ENCODE assay signal across 9 cellular contexts in the genomic region with DNA sequence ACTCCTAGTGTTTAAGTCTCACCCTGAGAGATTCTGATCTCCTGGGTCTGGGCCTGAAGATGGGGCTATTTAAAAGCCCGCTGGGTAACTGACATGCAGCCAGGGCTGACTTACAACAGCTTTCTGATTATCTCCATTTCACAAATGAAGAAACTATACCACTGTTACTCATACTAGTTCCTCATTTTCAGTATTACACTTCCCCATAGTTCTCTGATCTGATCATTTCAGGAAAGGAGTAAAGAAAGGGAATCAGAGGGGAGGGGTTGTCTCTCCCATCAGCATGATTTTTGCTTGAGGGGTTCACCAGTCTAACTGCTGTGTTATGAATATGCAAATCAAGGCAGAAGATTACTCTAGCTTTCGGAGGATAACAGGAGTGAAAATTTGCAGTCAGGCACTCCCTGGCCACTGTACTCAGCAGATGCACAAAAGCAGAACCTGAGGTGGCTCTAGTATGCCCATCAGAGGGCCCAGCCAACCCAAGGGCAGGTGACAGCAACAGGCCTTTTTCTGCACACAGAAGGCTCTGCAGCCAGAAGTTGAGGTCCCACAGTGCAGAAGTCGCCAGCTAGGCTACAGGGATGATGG. TPM values are rescaled to one million over a fixed set of nuclear protein-coding genes. Genes with fewer than 3 reads are reported as not detected.
DNase-seq lines count a peak whose midpoint lies in the region; ATAC-seq lines count a peak whose summit lies in the region.
"Had no signal": no experiment of that assay in that cellular context is flagged by ENCODE, and none has a peak within 500 bp of the region (broad histone marks: within the 10 kb centered on the region; RNA-seq: fewer than 3 reads in every experiment).

No MANE protein-coding gene starts in this region.

- no peak overlapping the region for H3K4me3 Mint-ChIP-seq in stimulated activated effector memory CD8-positive, alpha-beta T cell treated with anti-CD3 and anti-CD28 coated beads, Interleukin-12 subunit alpha, Interleukin-12 subunit beta, amount 100 ng/mL, for 72 hours

- no peaks in the 10 kb centered on the region for H3K36me3 Mint-ChIP-seq in activated naive CD4-positive, alpha-beta T cell treated with anti-CD3 and anti-CD28 coated beads, Interleukin-2, amount 50 U/mL, for 72 hours
- H3K36me3 Mint-ChIP-seq in stimulated activated effector memory CD8-positive, alpha-beta T cell treated with anti-CD3 and anti-CD28 coated beads, Interleukin-12 subunit alpha, Interleukin-12 subunit beta, amount 100 ng/mL, for 72 hours = no peaks in the 10 kb centered on the region

- H3K36me3 ChIP-seq in SK-N-MC (ENCODE audit: insufficient read depth, low read length) = no peaks in the 10 kb centered on the region
- H3K36me3 ChIP-seq: BLaER1 had no signal

- H3K9ac ChIP-seq in SK-N-MC (ENCODE audit: insufficient read length) = peak overlapping the region; percentile 36
- H3K9ac ChIP-seq: BLaER1 had no signal

- no peak for DNase-seq in activated naive CD4-positive, alpha-beta T cell treated with anti-CD3 and anti-CD28 coated beads, Interleukin-2, amount 50 U/mL, for 72 hours (ENCODE audit: low spot score in 2 of 2)
- no peak for DNase-seq in activated naive CD4-positive, alpha-beta T cell treated with anti-CD3 and anti-CD28 coated beads, Interleukin-2, amount 50 U/mL, for 16 hours
- DNase-seq in SK-N-MC (ENCODE audit: low read depth, low spot score) (peak; percentile 40), NCI-H2081 treated with DMSO at 0.1 percent for 48 hours (lab: John Stamatoyannopoulos, UW) (no peak), dermis blood vessel endothelial cell (no peak)
- DNase-seq in stimulated activated effector memory CD8-positive, alpha-beta T cell treated with anti-CD3 and anti-CD28 coated beads, Interleukin-12 subunit alpha, Interleukin-12 subunit beta, amount 100 ng/mL, for 72 hours (ENCODE audit: low spot score in 2 of 2) = no peak
- DNase-seq in activated CD4-positive, alpha-beta T cell treated with anti-CD3 and anti-CD28 coated beads for 48 hours = no peak

- ATAC-seq in activated naive CD4-positive, alpha-beta T cell treated with anti-CD3 and anti-CD28 coated beads, Interleukin-2, amount 50 U/mL, for 72 hours = peak; percentile 81 to 93
- peak; percentile 68 for ATAC-seq in HG03045 (IDR thresholded peaks at IDR 0.05; ENCODE audit: unreplicated experiment)
- peak; percentile 88 for ATAC-seq in stimulated activated effector memory CD8-positive, alpha-beta T cell treated with anti-CD3 and anti-CD28 coated beads, Interleukin-12 subunit alpha, Interleukin-12 subunit beta, amount 100 ng/mL, for 72 hours

- H3K9me3 Mint-ChIP-seq in activated naive CD4-positive, alpha-beta T cell treated with anti-CD3 and anti-CD28 coated beads, Interleukin-2, amount 50 U/mL, for 72 hours = no peaks in the 10 kb centered on the region
- H3K9me3 Mint-ChIP-seq in stimulated activated effector memory CD8-positive, alpha-beta T cell treated with anti-CD3 and anti-CD28 coated beads, Interleukin-12 subunit alpha, Interleukin-12 subunit beta, amount 100 ng/mL, for 72 hours = no peaks in the 10 kb centered on the region

- no peaks in the 10 kb centered on the region for H3K9me3 ChIP-seq in SK-N-MC (ENCODE audit: low read depth, low read length)
- H3K9me3 ChIP-seq: BLaER1 had no signal

- peaks cover 23% of the 10 kb centered on the region for H3K4me1 Mint-ChIP-seq in stimulated activated effector memory CD8-positive, alpha-beta T cell treated with anti-CD3 and anti-CD28 coated beads, Interleukin-12 subunit alpha, Interleukin-12 subunit beta, amount 100 ng/mL, for 72 hours

- peak overlapping the region; percentile 43; the same call in 1 of the 2 replicates for H3K4me3 ChIP-seq in SK-N-MC
- H3K4me3 ChIP-seq: BLaER1 had no signal

- peak overlapping the region; percentile 70 to 77 for H3K27ac Mint-ChIP-seq in activated naive CD4-positive, alpha-beta T cell treated with anti-CD3 and anti-CD28 coated beads, Interleukin-2, amount 50 U/mL, for 72 hours
- H3K27ac Mint-ChIP-seq in stimulated activated effector memory CD8-positive, alpha-beta T cell treated with anti-CD3 and anti-CD28 coated beads, Interleukin-12 subunit alpha, Interleukin-12 subunit beta, amount 100 ng/mL, for 72 hours = peak overlapping the region; percentile 70

- H3K27ac ChIP-seq in SK-N-MC = peak overlapping the region; percentile 82
- H3K27ac ChIP-seq: BLaER1 had no signal

RNA-seq across cellular contexts. Expression of a gene that starts 59.4 kb away (rescaled TPM):
- 1 to 10 TPM in 1 of 2 donors, under 1 TPM in 1; 0.62 to 1.0 TPM for total RNA-seq in activated naive CD4-positive, alpha-beta T cell treated with anti-CD3 and anti-CD28 coated beads, Interleukin-2, amount 50 U/mL, for 72 hours
- 6.5 and 21.1 TPM in 2 replicates for total RNA-seq in dermis blood vessel endothelial cell
